In the genomic region with DNA sequence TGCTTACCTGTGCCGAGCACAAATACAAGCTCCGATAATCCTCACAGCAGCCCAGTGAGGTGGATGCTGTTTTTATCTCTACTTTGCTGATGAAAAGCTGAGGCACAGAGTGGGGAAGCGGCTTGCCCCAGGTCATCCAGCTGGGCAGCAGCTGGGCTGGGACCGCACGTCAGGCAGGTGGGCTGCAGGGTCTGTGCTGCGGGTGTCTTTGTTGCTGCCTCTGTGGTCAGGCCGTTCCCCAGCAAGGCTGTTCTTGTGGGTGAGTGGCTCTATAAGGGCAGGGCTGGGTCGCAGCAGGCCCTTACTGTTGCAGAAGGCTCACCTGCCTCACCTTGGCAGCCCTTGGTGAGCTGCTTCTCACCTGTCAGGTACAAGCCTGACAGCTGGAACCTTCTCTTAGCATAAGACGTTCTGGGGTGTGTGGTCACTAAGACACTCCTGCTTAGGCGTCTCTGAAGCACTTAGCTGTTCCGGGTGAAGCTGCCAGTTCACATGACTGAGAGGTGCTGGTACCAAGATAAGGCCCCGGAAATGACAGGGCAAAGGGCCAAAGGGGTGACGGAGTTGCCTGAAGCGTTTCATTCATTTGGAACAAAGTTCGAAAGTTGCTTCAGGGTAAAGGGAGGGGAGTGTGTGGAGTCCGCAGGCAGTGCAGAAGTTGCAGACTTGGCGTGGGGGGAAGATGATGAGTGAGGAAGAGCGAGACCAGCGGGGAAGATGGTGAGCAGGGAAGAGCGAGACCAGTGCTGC, we compare ENCODE assay signal across 1 cellular context.
TF ChIP-seq lines count a peak whose summit lies in the region.

No MANE protein-coding gene starts in this region.

TF ChIP-seq in HepG2, 621 proteins besides CTCF, POLR2A, EP300 and RAD21 (continued from another document and continues in another):
- no peak for TF ChIP-seq LRRFIP1 (CRISPR knock-in tag; conservative IDR thresholded peaks at IDR 0.05)
- peak; percentile 31 for TF ChIP-seq ZNF883 (CRISPR knock-in tag; IDR thresholded peaks at IDR 0.05; ENCODE audit: not compliant biosample characterization)
- TF ChIP-seq FOXP1 (IDR thresholded peaks at IDR 0.05) = no peak
- no peak for TF ChIP-seq FOXP1 (CRISPR knock-in tag; IDR thresholded peaks at IDR 0.05)
- TF ChIP-seq ZNF619 (CRISPR knock-in tag; IDR thresholded peaks at IDR 0.05) = no peak
- 0 out of 2 replicates have a peak, but pooled peaks have one; percentile 38 for TF ChIP-seq HDAC1 (CRISPR knock-in tag; IDR thresholded peaks at IDR 0.05)
- TF ChIP-seq HMG20A (CRISPR knock-in tag; IDR thresholded peaks at IDR 0.05; ENCODE audit: borderline replicate concordance) = no peak
- TF ChIP-seq CHD4 (IDR thresholded peaks at IDR 0.05; ENCODE audit: borderline replicate concordance, low read length) = 0 out of 2 replicates have a peak, but pooled peaks have one; percentile 5
- TF ChIP-seq, protein P1, sequence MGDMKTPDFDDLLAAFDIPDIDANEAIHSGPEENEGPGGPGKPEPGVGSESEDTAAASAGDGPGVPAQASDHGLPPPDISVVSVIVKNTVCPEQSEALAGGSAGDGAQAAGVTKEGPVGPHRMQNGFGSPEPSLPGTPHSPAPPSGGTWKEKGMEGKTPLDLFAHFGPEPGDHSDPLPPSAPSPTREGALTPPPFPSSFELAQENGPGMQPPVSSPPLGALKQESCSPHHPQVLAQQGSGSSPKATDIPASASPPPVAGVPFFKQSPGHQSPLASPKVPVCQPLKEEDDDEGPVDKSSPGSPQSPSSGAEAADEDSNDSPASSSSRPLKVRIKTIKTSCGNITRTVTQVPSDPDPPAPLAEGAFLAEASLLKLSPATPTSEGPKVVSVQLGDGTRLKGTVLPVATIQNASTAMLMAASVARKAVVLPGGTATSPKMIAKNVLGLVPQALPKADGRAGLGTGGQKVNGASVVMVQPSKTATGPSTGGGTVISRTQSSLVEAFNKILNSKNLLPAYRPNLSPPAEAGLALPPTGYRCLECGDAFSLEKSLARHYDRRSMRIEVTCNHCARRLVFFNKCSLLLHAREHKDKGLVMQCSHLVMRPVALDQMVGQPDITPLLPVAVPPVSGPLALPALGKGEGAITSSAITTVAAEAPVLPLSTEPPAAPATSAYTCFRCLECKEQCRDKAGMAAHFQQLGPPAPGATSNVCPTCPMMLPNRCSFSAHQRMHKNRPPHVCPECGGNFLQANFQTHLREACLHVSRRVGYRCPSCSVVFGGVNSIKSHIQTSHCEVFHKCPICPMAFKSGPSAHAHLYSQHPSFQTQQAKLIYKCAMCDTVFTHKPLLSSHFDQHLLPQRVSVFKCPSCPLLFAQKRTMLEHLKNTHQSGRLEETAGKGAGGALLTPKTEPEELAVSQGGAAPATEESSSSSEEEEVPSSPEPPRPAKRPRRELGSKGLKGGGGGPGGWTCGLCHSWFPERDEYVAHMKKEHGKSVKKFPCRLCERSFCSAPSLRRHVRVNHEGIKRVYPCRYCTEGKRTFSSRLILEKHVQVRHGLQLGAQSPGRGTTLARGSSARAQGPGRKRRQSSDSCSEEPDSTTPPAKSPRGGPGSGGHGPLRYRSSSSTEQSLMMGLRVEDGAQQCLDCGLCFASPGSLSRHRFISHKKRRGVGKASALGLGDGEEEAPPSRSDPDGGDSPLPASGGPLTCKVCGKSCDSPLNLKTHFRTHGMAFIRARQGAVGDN (CRISPR knock-in tag; IDR thresholded peaks at IDR 0.05) = peak; percentile 38; the same call in 1 of the 2 replicates
- TF ChIP-seq ZNF768 (CRISPR knock-in tag; IDR thresholded peaks at IDR 0.05) = peak; percentile 23; the same call in 1 of the 2 replicates
- TF ChIP-seq GABPB1 (CRISPR knock-in tag; IDR thresholded peaks at IDR 0.05) = peak; percentile 65
- TF ChIP-seq SOX5 (CRISPR knock-in tag; IDR thresholded peaks at IDR 0.05; ENCODE audit: borderline replicate concordance) = 0 out of 2 replicates have a peak, but pooled peaks have one; percentile 19
- TF ChIP-seq RARA (CRISPR knock-in tag; IDR thresholded peaks at IDR 0.05) = peak; percentile 50
- no peak for TF ChIP-seq ZNF577 (CRISPR knock-in tag; IDR thresholded peaks at IDR 0.05; ENCODE audit: borderline replicate concordance, low read depth)
- TF ChIP-seq IRF2 (CRISPR knock-in tag; IDR thresholded peaks at IDR 0.05) = 0 out of 2 replicates have a peak, but pooled peaks have one; percentile 33
- no peak for TF ChIP-seq KLF9 (CRISPR knock-in tag; IDR thresholded peaks at IDR 0.05; ENCODE audit: low read depth)
- TF ChIP-seq, protein P2, sequence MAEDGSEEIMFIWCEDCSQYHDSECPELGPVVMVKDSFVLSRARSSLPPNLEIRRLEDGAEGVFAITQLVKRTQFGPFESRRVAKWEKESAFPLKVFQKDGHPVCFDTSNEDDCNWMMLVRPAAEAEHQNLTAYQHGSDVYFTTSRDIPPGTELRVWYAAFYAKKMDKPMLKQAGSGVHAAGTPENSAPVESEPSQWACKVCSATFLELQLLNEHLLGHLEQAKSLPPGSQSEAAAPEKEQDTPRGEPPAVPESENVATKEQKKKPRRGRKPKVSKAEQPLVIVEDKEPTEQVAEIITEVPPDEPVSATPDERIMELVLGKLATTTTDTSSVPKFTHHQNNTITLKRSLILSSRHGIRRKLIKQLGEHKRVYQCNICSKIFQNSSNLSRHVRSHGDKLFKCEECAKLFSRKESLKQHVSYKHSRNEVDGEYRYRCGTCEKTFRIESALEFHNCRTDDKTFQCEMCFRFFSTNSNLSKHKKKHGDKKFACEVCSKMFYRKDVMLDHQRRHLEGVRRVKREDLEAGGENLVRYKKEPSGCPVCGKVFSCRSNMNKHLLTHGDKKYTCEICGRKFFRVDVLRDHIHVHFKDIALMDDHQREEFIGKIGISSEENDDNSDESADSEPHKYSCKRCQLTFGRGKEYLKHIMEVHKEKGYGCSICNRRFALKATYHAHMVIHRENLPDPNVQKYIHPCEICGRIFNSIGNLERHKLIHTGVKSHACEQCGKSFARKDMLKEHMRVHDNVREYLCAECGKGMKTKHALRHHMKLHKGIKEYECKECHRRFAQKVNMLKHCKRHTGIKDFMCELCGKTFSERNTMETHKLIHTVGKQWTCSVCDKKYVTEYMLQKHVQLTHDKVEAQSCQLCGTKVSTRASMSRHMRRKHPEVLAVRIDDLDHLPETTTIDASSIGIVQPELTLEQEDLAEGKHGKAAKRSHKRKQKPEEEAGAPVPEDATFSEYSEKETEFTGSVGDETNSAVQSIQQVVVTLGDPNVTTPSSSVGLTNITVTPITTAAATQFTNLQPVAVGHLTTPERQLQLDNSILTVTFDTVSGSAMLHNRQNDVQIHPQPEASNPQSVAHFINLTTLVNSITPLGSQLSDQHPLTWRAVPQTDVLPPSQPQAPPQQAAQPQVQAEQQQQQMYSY (CRISPR knock-in tag; IDR thresholded peaks at IDR 0.05) = no peak
- no peak for TF ChIP-seq ZNF607 (CRISPR knock-in tag; IDR thresholded peaks at IDR 0.05; ENCODE audit: borderline replicate concordance)
- no peak for TF ChIP-seq ZNF17 (CRISPR knock-in tag; IDR thresholded peaks at IDR 0.05)
- peak; percentile 44 for TF ChIP-seq GABPA (IDR thresholded peaks at IDR 0.05; ENCODE audit: low read depth, low read length)
- TF ChIP-seq GABPA (CRISPR knock-in tag; IDR thresholded peaks at IDR 0.05; ENCODE audit: low read depth) = peak; percentile 84
- TF ChIP-seq, protein P3, sequence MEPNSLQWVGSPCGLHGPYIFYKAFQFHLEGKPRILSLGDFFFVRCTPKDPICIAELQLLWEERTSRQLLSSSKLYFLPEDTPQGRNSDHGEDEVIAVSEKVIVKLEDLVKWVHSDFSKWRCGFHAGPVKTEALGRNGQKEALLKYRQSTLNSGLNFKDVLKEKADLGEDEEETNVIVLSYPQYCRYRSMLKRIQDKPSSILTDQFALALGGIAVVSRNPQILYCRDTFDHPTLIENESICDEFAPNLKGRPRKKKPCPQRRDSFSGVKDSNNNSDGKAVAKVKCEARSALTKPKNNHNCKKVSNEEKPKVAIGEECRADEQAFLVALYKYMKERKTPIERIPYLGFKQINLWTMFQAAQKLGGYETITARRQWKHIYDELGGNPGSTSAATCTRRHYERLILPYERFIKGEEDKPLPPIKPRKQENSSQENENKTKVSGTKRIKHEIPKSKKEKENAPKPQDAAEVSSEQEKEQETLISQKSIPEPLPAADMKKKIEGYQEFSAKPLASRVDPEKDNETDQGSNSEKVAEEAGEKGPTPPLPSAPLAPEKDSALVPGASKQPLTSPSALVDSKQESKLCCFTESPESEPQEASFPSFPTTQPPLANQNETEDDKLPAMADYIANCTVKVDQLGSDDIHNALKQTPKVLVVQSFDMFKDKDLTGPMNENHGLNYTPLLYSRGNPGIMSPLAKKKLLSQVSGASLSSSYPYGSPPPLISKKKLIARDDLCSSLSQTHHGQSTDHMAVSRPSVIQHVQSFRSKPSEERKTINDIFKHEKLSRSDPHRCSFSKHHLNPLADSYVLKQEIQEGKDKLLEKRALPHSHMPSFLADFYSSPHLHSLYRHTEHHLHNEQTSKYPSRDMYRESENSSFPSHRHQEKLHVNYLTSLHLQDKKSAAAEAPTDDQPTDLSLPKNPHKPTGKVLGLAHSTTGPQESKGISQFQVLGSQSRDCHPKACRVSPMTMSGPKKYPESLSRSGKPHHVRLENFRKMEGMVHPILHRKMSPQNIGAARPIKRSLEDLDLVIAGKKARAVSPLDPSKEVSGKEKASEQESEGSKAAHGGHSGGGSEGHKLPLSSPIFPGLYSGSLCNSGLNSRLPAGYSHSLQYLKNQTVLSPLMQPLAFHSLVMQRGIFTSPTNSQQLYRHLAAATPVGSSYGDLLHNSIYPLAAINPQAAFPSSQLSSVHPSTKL (CRISPR knock-in tag; IDR thresholded peaks at IDR 0.05) = no peak
- no peak for TF ChIP-seq REL (CRISPR knock-in tag; conservative IDR thresholded peaks at IDR 0.05)
- peak; percentile 77; the same call in 1 of the 2 replicates for TF ChIP-seq ETV5 (CRISPR knock-in tag; IDR thresholded peaks at IDR 0.05; ENCODE audit: borderline replicate concordance)
- TF ChIP-seq HIC2 (CRISPR knock-in tag; IDR thresholded peaks at IDR 0.05; ENCODE audit: low read depth) = no peak
- no peak for TF ChIP-seq ZNF101 (CRISPR knock-in tag; IDR thresholded peaks at IDR 0.05; ENCODE audit: borderline replicate concordance, low read depth)
- TF ChIP-seq ZNF263 (CRISPR knock-in tag; IDR thresholded peaks at IDR 0.05) = no peak
- TF ChIP-seq NFIB (CRISPR knock-in tag; IDR thresholded peaks at IDR 0.05; ENCODE audit: borderline replicate concordance) = no peak
- TF ChIP-seq ZNF501 (CRISPR knock-in tag; IDR thresholded peaks at IDR 0.05) = no peak
- TF ChIP-seq PPARG (CRISPR knock-in tag; conservative IDR thresholded peaks at IDR 0.05) = peak; percentile 63; the same call in 1 of the 2 replicates
- peak; percentile 26; the same call in 1 of the 2 replicates for TF ChIP-seq ZNF614 (CRISPR knock-in tag; IDR thresholded peaks at IDR 0.05; ENCODE audit: borderline replicate concordance)
- TF ChIP-seq ZBTB7B (CRISPR knock-in tag; IDR thresholded peaks at IDR 0.05) = no peak
- TF ChIP-seq, protein P4, sequence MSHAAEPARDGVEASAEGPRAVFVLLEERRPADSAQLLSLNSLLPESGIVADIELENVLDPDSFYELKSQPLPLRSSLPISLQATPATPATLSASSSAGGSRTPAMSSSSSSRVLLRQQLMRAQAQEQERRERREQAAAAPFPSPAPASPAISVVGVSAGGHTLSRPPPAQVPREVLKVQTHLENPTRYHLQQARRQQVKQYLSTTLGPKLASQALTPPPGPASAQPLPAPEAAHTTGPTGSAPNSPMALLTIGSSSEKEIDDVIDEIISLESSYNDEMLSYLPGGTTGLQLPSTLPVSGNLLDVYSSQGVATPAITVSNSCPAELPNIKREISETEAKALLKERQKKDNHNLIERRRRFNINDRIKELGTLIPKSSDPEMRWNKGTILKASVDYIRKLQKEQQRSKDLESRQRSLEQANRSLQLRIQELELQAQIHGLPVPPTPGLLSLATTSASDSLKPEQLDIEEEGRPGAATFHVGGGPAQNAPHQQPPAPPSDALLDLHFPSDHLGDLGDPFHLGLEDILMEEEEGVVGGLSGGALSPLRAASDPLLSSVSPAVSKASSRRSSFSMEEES (CRISPR knock-in tag; IDR thresholded peaks at IDR 0.05) = peak; percentile 67
- no peak for TF ChIP-seq ZNF329 (CRISPR knock-in tag; IDR thresholded peaks at IDR 0.05; ENCODE audit: low read depth)
- TF ChIP-seq NR2F2 (IDR thresholded peaks at IDR 0.05; ENCODE audit: borderline replicate concordance, low read depth) = 0 out of 2 replicates have a peak, but pooled peaks have one; percentile 38
- TF ChIP-seq TBX3 (IDR thresholded peaks at IDR 0.05; ENCODE audit: borderline replicate concordance) = peak; percentile 59; the same call in 1 of the 2 replicates
